Comparison of ENCODE assay signal across 34 cellular contexts in the genomic region with DNA sequence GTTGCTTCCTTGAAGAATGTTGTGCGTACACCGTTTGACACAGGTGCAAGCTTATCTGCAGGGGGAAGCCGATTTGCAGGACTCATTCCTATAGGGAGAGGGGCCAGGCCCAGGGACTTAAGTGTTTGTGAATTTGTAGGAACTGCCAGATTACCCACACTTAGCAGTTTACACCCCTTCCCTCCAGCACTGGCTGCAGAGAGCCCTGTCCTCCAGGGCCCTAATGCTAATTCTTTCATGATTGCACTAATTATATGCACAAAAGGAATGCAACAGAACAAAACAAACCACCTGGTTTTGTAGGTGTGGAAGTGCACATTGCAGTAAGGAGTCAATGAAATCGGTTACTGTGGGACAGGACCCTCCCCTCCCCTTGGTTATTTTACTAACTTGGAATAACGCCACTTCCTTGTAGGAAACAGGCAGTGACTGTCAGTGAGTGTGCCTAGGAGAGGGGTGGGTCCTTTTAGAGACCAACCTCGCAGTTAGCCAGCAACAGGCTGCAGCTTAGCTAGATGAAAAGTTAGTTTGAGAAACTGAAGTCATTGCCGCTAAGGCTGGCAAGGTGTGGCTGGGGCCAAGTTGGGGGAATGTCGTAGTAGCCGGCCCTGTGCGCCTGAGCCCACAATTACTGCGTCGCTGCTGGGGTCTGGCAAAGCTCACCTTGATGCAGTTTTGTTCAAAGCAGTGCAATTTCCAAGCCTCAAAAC.
DNase-seq lines count a peak whose midpoint lies in the region; ATAC-seq, FAIRE-seq and TF ChIP-seq lines count a peak whose summit lies in the region.
"Had no signal": no experiment of that assay in that cellular context is flagged by ENCODE, and none has a peak within 500 bp of the region (broad histone marks: within the 10 kb centered on the region; RNA-seq: fewer than 3 reads in every experiment).

No MANE protein-coding gene starts in this region.

- no peaks in the 10 kb centered on the region for H3K27me3 Mint-ChIP-seq in effector memory CD8-positive, alpha-beta T cell
- H3K27me3 Mint-ChIP-seq: activated CD4-positive, alpha-beta T cell treated with anti-CD3 and anti-CD28 coated beads for 36 hours; activated CD8-positive, alpha-beta T cell treated with anti-CD3 and anti-CD28 coated beads for 36 hours; activated naive CD4-positive, alpha-beta T cell treated with anti-CD3 and anti-CD28 coated beads, Interleukin-2, amount 10 ng/mL, durations not matched to agents 7 days and 5 days; B cell; brain had no signal

- CTCF ChIA-PET in H1 (lab: Charles Lee; ENCODE audit: partially characterized antibody): interaction anchor here (0.7 to 1.0 kb wide), 3 partner anchors 8 to 74 kb away, joined by 3 to 4 read pairs (median 3); no protein-coding TSS in a partner anchor

- H4K91ac ChIP-seq in H1 (replicated peaks; ENCODE audit: insufficient read length, low read length) (no peak overlapping the region), trophoblast cell (ENCODE audit: low read depth, low read length) (no peak overlapping the region)

- ATAC-seq in effector memory CD8-positive, alpha-beta T cell (replicated peaks): no peak
- ATAC-seq: activated CD4-positive, alpha-beta T cell treated with anti-CD3 and anti-CD28 coated beads for 36 hours; activated CD8-positive, alpha-beta T cell treated with anti-CD3 and anti-CD28 coated beads for 36 hours; foreskin keratinocyte; heart left ventricle; lower lobe of right lung had no signal

- H2AFZ ChIP-seq in Karpas-422 (ENCODE audit: low read length): no peak overlapping the region
- no peak overlapping the region for H2AFZ ChIP-seq in H1 (ENCODE audit: low read length)
- no peak overlapping the region for H2AFZ ChIP-seq in trophoblast cell (ENCODE audit: insufficient read depth, low read length, poor library complexity)

- H3K4me2 ChIP-seq in BLaER1 treated with 17β-estradiol and CSF1 and Interleukin-3, amounts not matched to agents 10 nM and 100 nM: peak overlapping the region; percentile 15 to 86 (median 77)
- H3K4me2 ChIP-seq in Karpas-422 (ENCODE audit: low read depth, low read length, poor library complexity, severe bottlenecking) (no peak overlapping the region), H1 (ENCODE audit: insufficient read depth in 1 of 2, low read depth in 2 of 2, low read length in 2 of 2) (peak overlapping the region in 1 of 2 experiments; percentile 17; a peak in 1 of 4 replicates), trophoblast cell (ENCODE audit: low read length) (peak overlapping the region; percentile 23)

- no peak overlapping the region for H3K14ac ChIP-seq in H1 (ENCODE audit: insufficient read length)
- no peak overlapping the region for H3K14ac ChIP-seq in trophoblast cell (ENCODE audit: low read length)

- H3K79me1 ChIP-seq in H1 (ENCODE audit: low read depth, low read length) (peaks cover 19% of the 10 kb centered on the region), trophoblast cell (ENCODE audit: low read length) (peaks cover 3% of the 10 kb centered on the region)

- H4K12ac ChIP-seq in trophoblast cell (ENCODE audit: low read depth, low read length): no peak overlapping the region

- H3K9me3 ChIP-seq in BLaER1 treated with 17β-estradiol and CSF1 and Interleukin-3, amounts not matched to agents 10 nM and 100 nM (replicated peaks in 1 of 11): no peaks in the 10 kb centered on the region
- H3K9me3 ChIP-seq in Karpas-422 (ENCODE audit: low read length) (no peaks in the 10 kb centered on the region), H1 (ENCODE audit: insufficient read depth in 2 of 2, low read depth in 1 of 2, low read length in 1 of 2) (no peaks in the 10 kb centered on the region), trophoblast cell (ENCODE audit: insufficient read depth, low read depth, low read length) (no peaks in the 10 kb centered on the region)
- H3K9me3 ChIP-seq: esophagus squamous epithelium, heart left ventricle, lower lobe of right lung, ovary had no signal

- no peak overlapping the region for H2AK5ac ChIP-seq in H1 (ENCODE audit: low read depth, low read length)
- H2AK5ac ChIP-seq in trophoblast cell (ENCODE audit: low read length): no peak overlapping the region

- no peak overlapping the region for H3K4me3 Mint-ChIP-seq in effector memory CD8-positive, alpha-beta T cell
- H3K4me3 Mint-ChIP-seq: activated CD4-positive, alpha-beta T cell treated with anti-CD3 and anti-CD28 coated beads for 36 hours; activated CD8-positive, alpha-beta T cell treated with anti-CD3 and anti-CD28 coated beads for 36 hours; activated naive CD4-positive, alpha-beta T cell treated with anti-CD3 and anti-CD28 coated beads, Interleukin-2, amount 10 ng/mL, durations not matched to agents 7 days and 5 days; B cell; brain; nephron; T-helper 2 cell treated with Interferon-gamma antibody and Interleukin-4, amounts not matched to agents 5 μg/mL and 100 μg/mL, for 36 hours had no signal

- 0 out of 22 replicates have a peak overlapping the region, but pooled peaks of 1 of the 11 experiments have one; percentile 36 for H3K27ac ChIP-seq in BLaER1 treated with 17β-estradiol and CSF1 and Interleukin-3, amounts not matched to agents 10 nM and 100 nM
- H3K27ac ChIP-seq in Karpas-422 (ENCODE audit: low read length) (peak overlapping the region; percentile 100), H1 (ENCODE audit: low read depth, low read length) (no peak overlapping the region), trophoblast cell (ENCODE audit: low read depth, low read length) (no peak overlapping the region)
- H3K27ac ChIP-seq: esophagus squamous epithelium, foreskin keratinocyte, heart left ventricle, lower lobe of right lung, ovary, skin epidermis had no signal

- H2BK15ac ChIP-seq in H1 (ENCODE audit: low read length): no peak overlapping the region

- no peak for TF ChIP-seq EP300 in H1 (IDR thresholded peaks at IDR 0.05; ENCODE audit: borderline replicate concordance in 1 of 2, low read depth in 2 of 2, low read length in 2 of 2)

- peak overlapping the region; percentile 4; the same call in 1 of the 2 replicates for H4K8ac ChIP-seq in H1 (ENCODE audit: extremely low read depth, insufficient read depth, low read length)
- no peak overlapping the region for H4K8ac ChIP-seq in trophoblast cell (ENCODE audit: low read depth, low read length)

- H3K9ac ChIP-seq in BLaER1 treated with 17β-estradiol and CSF1 and Interleukin-3, amounts not matched to agents 10 nM and 100 nM: no peak overlapping the region
- H3K9ac ChIP-seq in Karpas-422 (ENCODE audit: low read length) (no peak overlapping the region), H1 (replicated peaks in 1 of 4; ENCODE audit: extremely low read depth in 1 of 4, low read depth in 3 of 4, low read length in 3 of 4) (no peak overlapping the region), trophoblast cell (ENCODE audit: low read length) (no peak overlapping the region)

- WGBS in H1 (ENCODE audit: extremely low coverage in 1 of 2, insufficient coverage in 1 of 2, insufficient read length in 1 of 2, insufficient replicate concordance in 2 of 2, low coverage in 1 of 2, low lambda C conversion rate in 2 of 2, missing lambda C conversion rate in 1 of 2), 2 experiments: 90% methylated on average over 12 of the region's 12 CpGs; no CpG with 5 or more reads in 1 of the 2 experiments
- WGBS in trophoblast cell (ENCODE audit: extremely low coverage, insufficient coverage, insufficient read length): no CpG with 5 or more reads among the region's 12 CpGs

- H3K27me3 ChIP-seq in BLaER1 treated with 17β-estradiol and CSF1 and Interleukin-3, amounts not matched to agents 10 nM and 100 nM: no peaks in the 10 kb centered on the region
- no peaks in the 10 kb centered on the region for H3K27me3 ChIP-seq in Karpas-422 (ENCODE audit: low read length)
- H3K27me3 ChIP-seq in H1 (replicated peaks in 1 of 4; ENCODE audit: control insufficient read depth in 3 of 4, extremely low read depth in 1 of 4, insufficient read depth in 3 of 4, low read length in 3 of 4): no peaks in the 10 kb centered on the region
- H3K27me3 ChIP-seq in trophoblast cell (ENCODE audit: insufficient read depth, low read length): no peaks in the 10 kb centered on the region
- H3K27me3 ChIP-seq: esophagus squamous epithelium, foreskin keratinocyte, heart left ventricle, ovary had no signal

- H3K4me3 ChIP-seq in BLaER1 treated with 17β-estradiol and CSF1 and Interleukin-3, amounts not matched to agents 10 nM and 100 nM: no peak overlapping the region
- H3K4me3 ChIP-seq in Karpas-422 (ENCODE audit: low read length) (no peak overlapping the region), H1 (ENCODE audit: extremely low read depth in 1 of 4, insufficient read depth in 2 of 4, low read depth in 3 of 4, low read length in 4 of 4) (no peak overlapping the region), trophoblast cell (ENCODE audit: low read depth, low read length) (no peak overlapping the region)
- H3K4me3 ChIP-seq: esophagus squamous epithelium, heart left ventricle, lower lobe of right lung, ovary, skin epidermis had no signal

- H2BK20ac ChIP-seq in H1 (ENCODE audit: low read length): no peak overlapping the region

- peaks cover 4% of the 10 kb centered on the region for H3K36me3 Mint-ChIP-seq in effector memory CD8-positive, alpha-beta T cell (ENCODE audit: insufficient read depth)
- H3K36me3 Mint-ChIP-seq: activated naive CD4-positive, alpha-beta T cell treated with anti-CD3 and anti-CD28 coated beads, Interleukin-2, amount 10 ng/mL, durations not matched to agents 7 days and 5 days had no signal

- TF ChIP-seq POLR2A in H1 (IDR thresholded peaks at IDR 0.05; ENCODE audit: control extremely low read depth in 1 of 2, low read depth in 2 of 2, low read length in 2 of 2): no peak

- no peak overlapping the region for H3K27ac Mint-ChIP-seq in effector memory CD8-positive, alpha-beta T cell
- H3K27ac Mint-ChIP-seq: activated CD4-positive, alpha-beta T cell treated with anti-CD3 and anti-CD28 coated beads for 36 hours; activated CD8-positive, alpha-beta T cell treated with anti-CD3 and anti-CD28 coated beads for 36 hours; activated naive CD4-positive, alpha-beta T cell treated with anti-CD3 and anti-CD28 coated beads, Interleukin-2, amount 10 ng/mL, durations not matched to agents 7 days and 5 days; B cell; T-helper 2 cell treated with Interferon-gamma antibody and Interleukin-4, amounts not matched to agents 5 μg/mL and 100 μg/mL, for 36 hours had no signal

- H2BK12ac ChIP-seq in H1 (ENCODE audit: low read depth, low read length) (peak overlapping the region; percentile 60; the same call in 1 of the 2 replicates), trophoblast cell (ENCODE audit: low read length) (no peak overlapping the region)

- no peaks in the 10 kb centered on the region for H3K9me2 ChIP-seq in Karpas-422 (replicated peaks; ENCODE audit: insufficient read depth, low read length)

- POLR2A ChIA-PET in H1 (lab: Charles Lee; ENCODE audit: partially characterized antibody): interaction anchor here (0.7 to 1.1 kb wide), 3 partner anchors 19 to 53 kb away, joined by 3 read pairs; no protein-coding TSS in a partner anchor

- H3K9me3 Mint-ChIP-seq in effector memory CD8-positive, alpha-beta T cell: no peaks in the 10 kb centered on the region
- H3K9me3 Mint-ChIP-seq: activated CD8-positive, alpha-beta T cell treated with anti-CD3 and anti-CD28 coated beads for 36 hours; activated naive CD4-positive, alpha-beta T cell treated with anti-CD3 and anti-CD28 coated beads, Interleukin-2, amount 10 ng/mL, durations not matched to agents 7 days and 5 days; brain; nephron; T-helper 2 cell treated with Interferon-gamma antibody and Interleukin-4, amounts not matched to agents 5 μg/mL and 100 μg/mL, for 36 hours had no signal

- H2BK120ac ChIP-seq in H1 (replicated peaks; ENCODE audit: low read depth, low read length) (no peak overlapping the region), trophoblast cell (ENCODE audit: insufficient read depth, low read length, poor library complexity) (no peak overlapping the region)

- no peaks in the 10 kb centered on the region for H3K23me2 ChIP-seq in H1 (ENCODE audit: low read depth, low read length)

- no peak for TF ChIP-seq RAD21 in H1 (IDR thresholded peaks at IDR 0.05 in 1 of 2, conservative IDR thresholded peaks at IDR 0.05 in 1 of 2; ENCODE audit: low read depth in 2 of 2, low read length in 2 of 2)

- H3K23ac ChIP-seq in H1 (ENCODE audit: insufficient read length) (no peak overlapping the region), trophoblast cell (ENCODE audit: low read length) (no peak overlapping the region)

- H3K36me3 ChIP-seq in BLaER1 treated with 17β-estradiol and CSF1 and Interleukin-3, amounts not matched to agents 10 nM and 100 nM: peaks cover 4 to 27% (median 9%) of the 10 kb centered on the region in 11 experiments; a peak in 9 of 22 replicates
- H3K36me3 ChIP-seq in Karpas-422 (ENCODE audit: insufficient read depth, low read length) (0 out of 2 replicates have a peak, but pooled peaks cover 9% of the 10 kb centered on the region), H1 (ENCODE audit: control insufficient read depth in 2 of 4, insufficient read depth in 4 of 4, low read length in 3 of 4) (no peaks in the 10 kb centered on the region), trophoblast cell (ENCODE audit: control insufficient read depth in 1 of 2, insufficient read depth in 2 of 2, low read length in 2 of 2) (no peaks in the 10 kb centered on the region)
- H3K36me3 ChIP-seq: esophagus squamous epithelium, heart left ventricle, lower lobe of right lung, ovary had no signal

- H4K5ac ChIP-seq in H1 (ENCODE audit: insufficient read length, low read depth, low read length): no peak overlapping the region

- H3K56ac ChIP-seq in H1 (replicated peaks; ENCODE audit: insufficient read length, low read depth, low read length): no peak overlapping the region

- DNase-seq in Karpas-422: no peak
- no peak for DNase-seq in H1 (ENCODE audit: low read depth in 1 of 2, low spot score in 2 of 2)
- no peak for DNase-seq in trophoblast cell
- DNase-seq in RKO (ENCODE audit: low spot score): no peak
- no peak for DNase-seq in nucleus accumbens (lab: John Stamatoyannopoulos, UW)
- DNase-seq in NCI-H2227 (lab: John Stamatoyannopoulos, UW; ENCODE audit: unreplicated experiment): no peak
- no peak for DNase-seq in effector memory CD8-positive, alpha-beta T cell
- DNase-seq: activated CD4-positive, alpha-beta T cell treated with anti-CD3 and anti-CD28 coated beads for 36 hours; activated CD8-positive, alpha-beta T cell treated with anti-CD3 and anti-CD28 coated beads for 36 hours; activated naive CD4-positive, alpha-beta T cell treated with anti-CD3 and anti-CD28 coated beads, Interleukin-2, amount 10 ng/mL, durations not matched to agents 7 days and 5 days; dermis blood vessel endothelial cell; DMS153; esophagus squamous epithelium; foreskin keratinocyte; heart left ventricle; lower lobe of right lung; NCI-H1417 treated with DMSO at 0.1 percent for 48 hours; NCI-H2081 treated with DMSO at 0.1 percent for 48 hours; NCI-H446; NCI-H82; ovary; retina; Right ventricle myocardium superior; stimulated activated naive CD4-positive, alpha-beta T cell had no signal

- H3K79me2 ChIP-seq in Karpas-422 (ENCODE audit: low read length) (peaks cover 100% of the 10 kb centered on the region), H1 (ENCODE audit: control insufficient read depth in 1 of 2, insufficient read depth in 2 of 2, low read length in 2 of 2) (peaks cover 12 to 99% of the 10 kb centered on the region in 2 experiments), trophoblast cell (ENCODE audit: control insufficient read depth, insufficient read depth, low read length, poor library complexity) (peaks cover 12% of the 10 kb centered on the region)

- H3K4ac ChIP-seq in H1 (replicated peaks; ENCODE audit: insufficient read length, low read depth, low read length) (no peak overlapping the region), trophoblast cell (ENCODE audit: low read depth, low read length) (no peak overlapping the region)

- peak overlapping the region; percentile 9; the same call in 1 of the 2 replicates for H3K18ac ChIP-seq in H1 (ENCODE audit: extremely low read depth, low read length)
- H3K18ac ChIP-seq in trophoblast cell (ENCODE audit: low read length): no peak overlapping the region

- peak overlapping the region; percentile 40; the same call in 1 of the 2 replicates for H2BK5ac ChIP-seq in H1 (ENCODE audit: low read depth, low read length)
- H2BK5ac ChIP-seq in trophoblast cell (ENCODE audit: low read depth, low read length, poor library complexity): no peak overlapping the region

- H3K4me1 Mint-ChIP-seq in effector memory CD8-positive, alpha-beta T cell (ENCODE audit: low read depth in 2 of 2): peaks cover 12 to 15% of the 10 kb centered on the region in 2 donors

- peaks cover 99 to 100% (median 100%) of the 10 kb centered on the region in 11 experiments for H4K20me1 ChIP-seq in BLaER1 treated with 17β-estradiol and CSF1 and Interleukin-3, amounts not matched to agents 10 nM and 100 nM
- H4K20me1 ChIP-seq in Karpas-422 (ENCODE audit: insufficient read depth, low read depth, low read length): no peaks in the 10 kb centered on the region
- H4K20me1 ChIP-seq in H1 (replicated peaks in 1 of 2; ENCODE audit: control insufficient read depth in 1 of 2, insufficient read depth in 2 of 2, low read length in 2 of 2): peaks cover 12 to 26% of the 10 kb centered on the region in 2 experiments

- TF ChIP-seq CTCF in H1 (IDR thresholded peaks at IDR 0.05; ENCODE audit: control extremely low read depth in 1 of 3, insufficient read depth in 1 of 3, low read depth in 1 of 3, low read length in 3 of 3): no peak

- H3K4me1 ChIP-seq in BLaER1 treated with 17β-estradiol and CSF1 and Interleukin-3, amounts not matched to agents 10 nM and 100 nM: peaks cover 52 to 99% (median 90%) of the 10 kb centered on the region in 10 experiments
- H3K4me1 ChIP-seq in Karpas-422 (ENCODE audit: low read length): peaks cover 99% of the 10 kb centered on the region
- H3K4me1 ChIP-seq in H1 (replicated peaks in 1 of 4; ENCODE audit: control insufficient read depth in 3 of 4, insufficient read depth in 4 of 4, low read length in 3 of 4): peaks cover 10 to 28% (median 18%) of the 10 kb centered on the region in 4 experiments
- peaks cover 26 to 35% of the 10 kb centered on the region in 2 experiments for H3K4me1 ChIP-seq in trophoblast cell (ENCODE audit: control insufficient read depth in 1 of 2, insufficient read depth in 2 of 2, low read length in 2 of 2)

- FAIRE-seq in H1 (lab: Jason Lieb, UNC): no peak
- FAIRE-seq: endometrium, GM12891, H54, urothelium cell line had no signal
